In genomic region chr10:78464118-78464855, GRCh38 we compare ENCODE assay signal across 19 cellular contexts.
DNase-seq lines count a peak whose midpoint lies in the region; TF ChIP-seq lines count a peak whose summit lies in the region.
"Had no signal": no experiment of that assay in that cellular context is flagged by ENCODE, and none has a peak within 500 bp of the region (broad histone marks: within the 10 kb centered on the region; RNA-seq: fewer than 3 reads in every experiment).

No MANE protein-coding gene starts in this region.

- no peaks in the 10 kb centered on the region for H4K20me1 ChIP-seq in hepatocyte (ENCODE audit: insufficient read depth, poor library complexity, severe bottlenecking)
- H4K20me1 ChIP-seq: BLaER1 had no signal

- POLR2A ChIA-PET in HEK293 (lab: Yijun Ruan, JAX) = no interaction called here

- H3K9me3 ChIP-seq in HEK293 (ENCODE audit: control insufficient read depth, insufficient read depth, low read depth, low read length) = no peaks in the 10 kb centered on the region
- no peaks in the 10 kb centered on the region for H3K9me3 ChIP-seq in hepatocyte (ENCODE audit: low read depth)
- H3K9me3 ChIP-seq in stomach = no peaks in the 10 kb centered on the region

- no peak overlapping the region for H2AFZ ChIP-seq in hepatocyte

- no peak for TF ChIP-seq CTCF in HEK293 (tag by site-specific recombination; IDR thresholded peaks at IDR 0.05)
- no peak for TF ChIP-seq CTCF in hepatocyte (IDR thresholded peaks at IDR 0.05; ENCODE audit: poor library complexity)
- TF ChIP-seq CTCF in neural crest cell (conservative IDR thresholded peaks at IDR 0.05) = no peak
- no peak for TF ChIP-seq CTCF in stomach (IDR thresholded peaks at IDR 0.05)

- H3K79me2 ChIP-seq in hepatocyte = no peaks in the 10 kb centered on the region

- CTCF ChIA-PET in HEK293 (lab: Yijun Ruan, JAX) = no interaction called here

- H3K4me3 Mint-ChIP-seq in neural crest cell = peak overlapping the region; percentile 82
- H3K4me3 Mint-ChIP-seq: CD4-positive, alpha-beta memory T cell had no signal

- H3K36me3 Mint-ChIP-seq in neural crest cell (ENCODE audit: low read depth) = no peaks in the 10 kb centered on the region
- H3K36me3 Mint-ChIP-seq: CD4-positive, alpha-beta memory T cell had no signal

- H3K4me3 ChIP-seq in HEK293 (ENCODE audit: low read depth, low read length) = no peak overlapping the region
- H3K4me3 ChIP-seq in hepatocyte = no peak overlapping the region
- H3K4me3 ChIP-seq in stomach = no peak overlapping the region
- H3K4me3 ChIP-seq: BLaER1, GM12878 had no signal

- no peak for TF ChIP-seq POLR2A in stomach (IDR thresholded peaks at IDR 0.05)

- peaks cover 9% of the 10 kb centered on the region for H3K9me3 Mint-ChIP-seq in neural crest cell

- H3K9me2 ChIP-seq in hepatocyte (replicated peaks; ENCODE audit: insufficient read depth) = no peaks in the 10 kb centered on the region

- no peak overlapping the region for H3K4me2 ChIP-seq in hepatocyte
- H3K4me2 ChIP-seq: BLaER1 had no signal

- H3K4me1 ChIP-seq in HEK293 (ENCODE audit: control insufficient read depth, insufficient read depth, low read length) (peaks cover 4% of the 10 kb centered on the region), hepatocyte (ENCODE audit: insufficient read depth) (peaks cover 21% of the 10 kb centered on the region), stomach (peaks cover 0 to 3% (median 0%) of the 10 kb centered on the region in 4 donors)
- H3K4me1 ChIP-seq: BLaER1 had no signal

- TF ChIP-seq EP300 in stomach (IDR thresholded peaks at IDR 0.05) = no peak

- H3K27me3 ChIP-seq in hepatocyte (no peaks in the 10 kb centered on the region), stomach (no peaks in the 10 kb centered on the region)
- H3K27me3 ChIP-seq: BLaER1 had no signal

- H3K36me3 ChIP-seq in HEK293 (ENCODE audit: control insufficient read depth in 2 of 2, insufficient read depth in 1 of 2, low read length in 2 of 2) (no peaks in the 10 kb centered on the region), hepatocyte (replicated peaks; ENCODE audit: insufficient read depth, low read depth) (no peaks in the 10 kb centered on the region), stomach (no peaks in the 10 kb centered on the region)
- H3K36me3 ChIP-seq: BLaER1 had no signal

- peaks cover 50% of the 10 kb centered on the region for H3K4me1 Mint-ChIP-seq in neural crest cell
- H3K4me1 Mint-ChIP-seq: CD4-positive, alpha-beta memory T cell had no signal

- H3K27me3 Mint-ChIP-seq in neural crest cell (ENCODE audit: low read depth) = no peaks in the 10 kb centered on the region

- DNase-seq in hepatocyte (ENCODE audit: low spot score) (no peak), neural crest cell (ENCODE audit: low read depth, low spot score) (no peak), stomach (peak; percentile 5), NCI-H1930 (lab: John Stamatoyannopoulos, UW) (no peak), AG20443 (ENCODE audit: low spot score) (no peak), NCI-H226 (no peak), posterior cingulate gyrus (no peak)
- DNase-seq: CD4-positive, alpha-beta memory T cell; DMS153; GDM1; NCI-H1105; NCI-H1694; NCI-H524; PC-3; RPMI8226; SHP77 treated with DMSO at 0.1 percent for 48 hours had no signal

- H3K27ac ChIP-seq in HEK293 (ENCODE audit: extremely low read depth, low read depth, low read length) = no peak overlapping the region
- H3K27ac ChIP-seq in hepatocyte = peak overlapping the region; percentile 48
- no peak overlapping the region for H3K27ac ChIP-seq in stomach
- H3K27ac ChIP-seq: BLaER1 had no signal

- intact Hi-C loops in stomach (cut with DNase I; ENCODE audit: low total_unique reads) = no loop called here
- intact Hi-C loops in posterior cingulate gyrus (cut with DNase I) = no loop called here

- peak overlapping the region; percentile 89 for H3K27ac Mint-ChIP-seq in neural crest cell (ENCODE audit: unreplicated experiment)

- 90% methylated on average over 4 of the region's 4 CpGs for WGBS in hepatocyte (ENCODE audit: low lambda C conversion rate, missing lambda C conversion rate)
- WGBS in stomach, 5 donors = 65 to 81% (median 69%) methylated on average over 4 of the region's 4 CpGs

TF ChIP-seq in HEK293, 187 proteins besides CTCF, POLR2A, EP300 and RAD21:
- TF ChIP-seq ZNF768 (tag by site-specific recombination; IDR thresholded peaks at IDR 0.05) (0 out of 2 replicates have a peak, but pooled peaks have one; percentile 62), ZNF394 (tag by site-specific recombination; IDR thresholded peaks at IDR 0.05; ENCODE audit: borderline replicate concordance) (no peak), ZNF221 (tag by site-specific recombination; IDR thresholded peaks at IDR 0.05; ENCODE audit: borderline replicate concordance) (no peak), ZNF292 (tag by site-specific recombination; IDR thresholded peaks at IDR 0.05; ENCODE audit: borderline replicate concordance, low read depth) (no peak), ZNF248 (tag by site-specific recombination; IDR thresholded peaks at IDR 0.05) (no peak)
